21 cellular contexts compared by ENCODE assay signal in genomic region chr6:67558985-67559384, GRCh38.
"Had no signal": no experiment of that assay in that cellular context is flagged by ENCODE, and none has a peak within 500 bp of the region (broad histone marks: within the 10 kb centered on the region; RNA-seq: fewer than 3 reads in every experiment).

No MANE protein-coding gene starts in this region.

- H3K27ac ChIP-seq: breast epithelium, colonic mucosa, dorsolateral prefrontal cortex, esophagus squamous epithelium, heart left ventricle, upper lobe of left lung, WERI-Rb-1 had no signal

- H3K36me3 ChIP-seq: breast epithelium, colonic mucosa, esophagus squamous epithelium, heart left ventricle, upper lobe of left lung, WERI-Rb-1 had no signal

- H3K4me3 ChIP-seq: breast epithelium, colonic mucosa, dorsolateral prefrontal cortex, esophagus squamous epithelium, heart left ventricle, upper lobe of left lung had no signal

- ATAC-seq: activated CD8-positive, alpha-beta T cell treated with anti-CD3 and anti-CD28 coated beads, Interleukin-2, amount 10 ng/mL, durations not matched to agents 7 days and 5 days; effector memory CD8-positive, alpha-beta T cell; heart left ventricle; left colon; T-helper 17 cell had no signal

- H3K4me1 ChIP-seq: breast epithelium, colonic mucosa, esophagus squamous epithelium, heart left ventricle, upper lobe of left lung had no signal

- H3K9me3 ChIP-seq: breast epithelium, colonic mucosa, upper lobe of left lung had no signal

- H3K27me3 ChIP-seq: breast epithelium, colonic mucosa, esophagus squamous epithelium, heart left ventricle, upper lobe of left lung had no signal

- DNase-seq: activated CD4-positive, alpha-beta T cell treated with anti-CD3 and anti-CD28 coated beads, Interleukin-2, amount 10 ng/mL, durations not matched to agents 7 days and 5 days; activated CD4-positive, CD25-positive, alpha-beta regulatory T cell treated with anti-CD3 and anti-CD28 coated beads, Interleukin-2, amount 50 U/mL, for 72 hours; activated CD8-positive, alpha-beta T cell treated with anti-CD3 and anti-CD28 coated beads, Interleukin-2, amount 10 ng/mL, durations not matched to agents 7 days and 5 days; activated gamma-delta T cell; aorta; colonic mucosa; dorsolateral prefrontal cortex; effector memory CD8-positive, alpha-beta T cell; esophagus squamous epithelium; heart left ventricle; left colon; naive B cell; nucleus accumbens; retina; stimulated activated CD4-positive, alpha-beta T cell treated with anti-CD3 and anti-CD28 coated beads, Interleukin-4, amount 100 ng/mL, for 24 hours; stimulated activated naive CD4-positive, alpha-beta T cell treated with Interleukin-2 at 50 U/mL for 16 hours; SW 1271; T-helper 17 cell; upper lobe of left lung; WERI-Rb-1 had no signal
